ENCODE assay signal across 10 cellular contexts in the genomic region with DNA sequence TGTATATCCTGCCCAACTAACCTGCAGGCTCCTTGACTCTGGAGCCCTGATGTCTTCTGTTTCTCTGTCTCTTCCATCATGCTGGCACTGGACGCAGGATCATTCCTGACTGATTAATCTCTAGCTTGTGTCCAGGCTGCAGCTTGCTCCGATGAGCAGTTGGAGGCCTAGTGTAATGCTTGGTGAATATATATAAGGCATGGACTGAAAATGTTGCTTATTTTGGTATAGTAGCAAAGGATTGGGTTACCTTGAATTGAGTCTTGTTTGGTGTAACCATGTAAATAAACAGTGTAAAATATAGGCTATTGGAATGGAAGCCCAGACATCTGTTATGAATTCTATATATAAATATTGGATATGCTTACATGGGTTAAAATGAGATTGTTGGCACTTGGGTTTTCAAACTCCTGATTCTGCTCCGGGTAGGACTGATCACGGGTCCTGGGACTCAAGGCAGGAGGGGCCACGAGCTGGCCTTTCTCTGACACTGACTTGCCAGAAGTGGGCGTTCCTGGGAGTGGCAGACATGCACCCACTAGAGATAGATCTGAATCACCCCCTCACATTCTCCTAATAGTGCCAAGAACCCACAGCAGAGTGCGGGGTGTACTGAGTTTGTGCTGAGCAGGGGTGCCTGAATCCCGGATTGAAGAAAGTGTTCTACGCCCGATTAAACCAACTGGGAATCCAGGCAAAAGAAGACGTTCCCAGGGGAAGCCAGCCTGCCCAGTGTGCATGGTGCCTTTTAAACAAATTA. TPM values are rescaled to one million over a fixed set of nuclear protein-coding genes. Genes with fewer than 3 reads are reported as not detected.
DNase-seq lines count a peak whose midpoint lies in the region; ATAC-seq and TF ChIP-seq lines count a peak whose summit lies in the region.
"Had no signal": no experiment of that assay in that cellular context is flagged by ENCODE, and none has a peak within 500 bp of the region (broad histone marks: within the 10 kb centered on the region; RNA-seq: fewer than 3 reads in every experiment).

No MANE protein-coding gene starts in this region.

- no peak for TF ChIP-seq CTCF in heart right ventricle (IDR thresholded peaks at IDR 0.05)

- no peaks in the 10 kb centered on the region for H3K27me3 Mint-ChIP-seq in activated T-helper 1 cell treated with anti-CD3 and anti-CD28 coated beads, Interleukin-12 subunit alpha, Interleukin-12 subunit beta, Interleukin-2, Interleukin-4 antibody, amounts not matched to agents 30 ng/mL and 10 ng/mL and 1 ng/mL, durations not matched to agents 14 hours and 24 hours and 36 hours (ENCODE audit: insufficient read depth)

- in situ Hi-C loops in GM23248 (cut with MboI), result no loop called here

- H3K4me3 ChIP-seq in GM23248, result no peak overlapping the region
- no peak overlapping the region for H3K4me3 ChIP-seq in heart right ventricle
- no peak overlapping the region for H3K4me3 ChIP-seq in skeletal muscle tissue (ENCODE audit: low read length in 3 of 3)
- H3K4me3 ChIP-seq: GM12878, HAP-1 had no signal

- H3K4me3 Mint-ChIP-seq in activated T-helper 1 cell treated with anti-CD3 and anti-CD28 coated beads, Interleukin-12 subunit alpha, Interleukin-12 subunit beta, Interleukin-2, Interleukin-4 antibody, amounts not matched to agents 30 ng/mL and 10 ng/mL and 1 ng/mL, durations not matched to agents 14 hours and 24 hours and 36 hours, result peak overlapping the region; percentile 16

- peak overlapping the region; percentile 46 for H3K4me2 ChIP-seq in GM23248 (ENCODE audit: unreplicated experiment)

- H3K36me3 Mint-ChIP-seq in activated T-helper 1 cell treated with anti-CD3 and anti-CD28 coated beads, Interleukin-12 subunit alpha, Interleukin-12 subunit beta, Interleukin-2, Interleukin-4 antibody, amounts not matched to agents 30 ng/mL and 10 ng/mL and 1 ng/mL, durations not matched to agents 14 hours and 24 hours and 36 hours (ENCODE audit: low read depth), result peaks cover 1% of the 10 kb centered on the region

- peak; percentile 19 to 71 (median 50) for ATAC-seq in heart right ventricle
- ATAC-seq in HG02588 (IDR thresholded peaks at IDR 0.05; ENCODE audit: unreplicated experiment), result no peak
- no peak for ATAC-seq in GM19395 (IDR thresholded peaks at IDR 0.05; ENCODE audit: unreplicated experiment)
- ATAC-seq: GM12878 had no signal

- H3K27ac ChIP-seq in GM23248 (peak overlapping the region; percentile 72), heart right ventricle (peak overlapping the region in 8 of 10 donors; percentile 7 to 75 (median 46)), skeletal muscle tissue (ENCODE audit: low read depth, low read length) (peak overlapping the region; percentile 0)

- peak overlapping the region; percentile 5 for H3K27ac Mint-ChIP-seq in activated T-helper 1 cell treated with anti-CD3 and anti-CD28 coated beads, Interleukin-12 subunit alpha, Interleukin-12 subunit beta, Interleukin-2, Interleukin-4 antibody, amounts not matched to agents 30 ng/mL and 10 ng/mL and 1 ng/mL, durations not matched to agents 14 hours and 24 hours and 36 hours

- H3K9me3 Mint-ChIP-seq in activated T-helper 1 cell treated with anti-CD3 and anti-CD28 coated beads, Interleukin-12 subunit alpha, Interleukin-12 subunit beta, Interleukin-2, Interleukin-4 antibody, amounts not matched to agents 30 ng/mL and 10 ng/mL and 1 ng/mL, durations not matched to agents 14 hours and 24 hours and 36 hours, result no peaks in the 10 kb centered on the region

- H3K79me2 ChIP-seq in GM23248 (ENCODE audit: insufficient read depth), result no peaks in the 10 kb centered on the region

- WGBS in GM23248 (ENCODE audit: low coverage in 1 of 2, low lambda C conversion rate in 2 of 2, missing lambda C conversion rate in 2 of 2), 2 experiments, result 4 to 6% methylated on average over 11 of the region's 11 CpGs
- 33 to 36% methylated on average over 11 of the region's 11 CpGs for WGBS in heart right ventricle, 2 donors

- H3K9ac ChIP-seq in GM23248, result peak overlapping the region; percentile 46
- H3K9ac ChIP-seq in skeletal muscle tissue (ENCODE audit: low read depth in 1 of 3, low read length in 3 of 3), result peak overlapping the region in 1 of 3 donors; percentile 25

- peak; percentile 85 for DNase-seq in GM23248
- DNase-seq in activated T-helper 1 cell treated with anti-CD3 and anti-CD28 coated beads, Interleukin-12 subunit alpha, Interleukin-12 subunit beta, Interleukin-2, Interleukin-4 antibody, amounts not matched to agents 30 ng/mL and 10 ng/mL and 1 ng/mL, durations not matched to agents 14 hours and 24 hours and 36 hours (ENCODE audit: low spot score), result no peak
- DNase-seq in heart right ventricle, result no peak
- no peak for DNase-seq in stimulated activated CD4-positive, alpha-beta T cell treated with anti-CD3 and anti-CD28 coated beads, Interleukin-15, amount 100 ng/mL, for 24 hours
- DNase-seq: effector memory CD4-positive, alpha-beta T cell had no signal

- H3K9me2 ChIP-seq in GM23248 (ENCODE audit: insufficient read depth), result no peaks in the 10 kb centered on the region

- H3K27me3 ChIP-seq in GM23248 (replicated peaks; ENCODE audit: insufficient read depth) (no peaks in the 10 kb centered on the region), heart right ventricle (no peaks in the 10 kb centered on the region), skeletal muscle tissue (ENCODE audit: control insufficient read depth in 3 of 3, insufficient read depth in 3 of 3, low read length in 3 of 3) (no peaks in the 10 kb centered on the region)

- H3K4me1 ChIP-seq in GM23248 (ENCODE audit: insufficient read depth), result peaks cover 17% of the 10 kb centered on the region
- peaks cover 31 to 79% (median 59%) of the 10 kb centered on the region in 9 donors for H3K4me1 ChIP-seq in heart right ventricle
- peaks cover 22 to 31% (median 30%) of the 10 kb centered on the region in 3 donors for H3K4me1 ChIP-seq in skeletal muscle tissue (ENCODE audit: control insufficient read depth in 3 of 3, insufficient read depth in 3 of 3, low read length in 3 of 3)
- H3K4me1 ChIP-seq: HAP-1 had no signal

- H4K20me1 ChIP-seq in GM23248 (ENCODE audit: insufficient read depth), result no peaks in the 10 kb centered on the region

- intact Hi-C loops in activated T-helper 1 cell treated with anti-CD3 and anti-CD28 coated beads, Interleukin-12 subunit alpha, Interleukin-12 subunit beta, Interleukin-2, Interleukin-4 antibody, amounts not matched to agents 30 ng/mL and 10 ng/mL and 1 ng/mL, durations not matched to agents 14 hours and 24 hours and 36 hours (cut with micrococcal nuclease), result no loop called here
- intact Hi-C loops in heart right ventricle (cut with DNase I), result loop anchor here in 1 of 10 donors (5.0 kb wide), 1 partner anchor 34 kb away; no protein-coding TSS in a partner anchor

- peak overlapping the region; percentile 37 for H2AFZ ChIP-seq in GM23248

- H3K36me3 ChIP-seq in GM23248 (ENCODE audit: low read depth) (no peaks in the 10 kb centered on the region), heart right ventricle (no peaks in the 10 kb centered on the region), skeletal muscle tissue (ENCODE audit: control insufficient read depth in 3 of 3, insufficient read depth in 3 of 3, low read length in 3 of 3) (no peaks in the 10 kb centered on the region)
- H3K36me3 ChIP-seq: HAP-1 had no signal

- H3K4me1 Mint-ChIP-seq in activated T-helper 1 cell treated with anti-CD3 and anti-CD28 coated beads, Interleukin-12 subunit alpha, Interleukin-12 subunit beta, Interleukin-2, Interleukin-4 antibody, amounts not matched to agents 30 ng/mL and 10 ng/mL and 1 ng/mL, durations not matched to agents 14 hours and 24 hours and 36 hours (ENCODE audit: low read depth), result peaks cover 67% of the 10 kb centered on the region

- H3K9me3 ChIP-seq in GM23248 (ENCODE audit: low read depth) (no peaks in the 10 kb centered on the region), heart right ventricle (peaks cover 0 to 3% (median 0%) of the 10 kb centered on the region in 11 donors), skeletal muscle tissue (ENCODE audit: control insufficient read depth in 3 of 3, low read length in 3 of 3) (no peaks in the 10 kb centered on the region)
- H3K9me3 ChIP-seq: HAP-1 had no signal

- peaks cover 25% of the 10 kb centered on the region for H3F3A ChIP-seq in GM23248 (ENCODE audit: insufficient read depth)

RNA-seq across cellular contexts. Expression of a gene that starts 25.8 kb away (rescaled TPM):
- 3.0 and 4.3 TPM in 2 replicates for total RNA-seq in GM23248 (2014; rRNA removed; shearing (Covaris generic))
- polyA plus RNA-seq in GM23248 (2016; fragmentation: Nextera tagmentation; extraction: Ambion mirVana) (2.1 and 3.0 TPM in 2 replicates), heart right ventricle (10 to 100 TPM; 23.2 to 71.6 TPM)
- 21.4 and 23.9 TPM in 2 replicates for total RNA-seq in activated T-helper 1 cell treated with anti-CD3 and anti-CD28 coated beads, Interleukin-12 subunit alpha, Interleukin-12 subunit beta, Interleukin-2, Interleukin-4 antibody, amounts not matched to agents 30 ng/mL and 10 ng/mL and 1 ng/mL, durations not matched to agents 14 hours and 24 hours and 36 hours
- total RNA-seq in heart right ventricle (10 to 100 TPM; 33.9 to 73.3 (median 46.3) TPM), skeletal muscle tissue (31.3 TPM)

Comparison
In these comparisons a context has a peak if more than half of its experiments do, and no peak if none do; other contexts are left out.
1. H3K27ac ChIP-seq: peak in every context shown above with its lines; median percentile 72 in GM23248; 46 in heart right ventricle; 0 in skeletal muscle tissue.
2. ATAC-seq: peak in heart right ventricle (8 of 8); none in HG02588 (single experiment) and GM19395 (single experiment).